Comparison of ENCODE assay signal across 9 cellular contexts in the genomic region with DNA sequence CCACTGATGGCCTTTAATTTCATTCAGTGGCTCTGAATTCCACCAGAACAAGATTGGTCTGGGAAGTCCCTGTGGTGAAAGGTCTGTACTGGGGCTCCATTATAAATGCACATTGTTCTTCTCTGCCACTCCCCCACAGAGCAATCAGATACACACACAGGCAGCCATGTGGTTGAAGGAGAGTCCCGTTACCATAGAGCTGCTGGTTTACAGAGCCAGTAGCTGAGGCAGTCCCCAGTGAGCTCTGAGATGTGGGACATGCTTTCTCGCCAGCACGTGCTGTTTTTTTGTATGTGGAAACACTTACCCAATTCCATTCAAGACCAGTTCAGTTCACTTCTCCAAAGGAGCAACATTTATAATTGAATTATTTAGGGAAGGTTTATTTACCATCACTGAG.
DNase-seq lines count a peak whose midpoint lies in the region; ATAC-seq and TF ChIP-seq lines count a peak whose summit lies in the region.
"Had no signal": no experiment of that assay in that cellular context is flagged by ENCODE, and none has a peak within 500 bp of the region (broad histone marks: within the 10 kb centered on the region; RNA-seq: fewer than 3 reads in every experiment).

No MANE protein-coding gene starts in this region.

- H3K9ac ChIP-seq in neural progenitor cell, result no peak overlapping the region

- H3F3A ChIP-seq in neural progenitor cell (ENCODE audit: low read depth), result peaks cover 8% of the 10 kb centered on the region

- H3K36me3 Mint-ChIP-seq in neural progenitor cell, result no peaks in the 10 kb centered on the region
- no peaks in the 10 kb centered on the region for H3K36me3 Mint-ChIP-seq in T-helper 17 cell (ENCODE audit: low read depth)

- peak; percentile 16 for DNase-seq in NCI-H1092 treated with DMSO at 0.1 percent for 48 hours (lab: John Stamatoyannopoulos, UW)
- DNase-seq in NCI-H1092 (lab: John Stamatoyannopoulos, UW), result no peak
- DNase-seq in NCI-H774 (lab: John Stamatoyannopoulos, UW), result peak; percentile 20
- peak; percentile 58 for DNase-seq in neural progenitor cell (ENCODE audit: low spot score)
- DNase-seq in T-helper 17 cell, result no peak
- DNase-seq in T-helper 9 cell, result no peak
- DNase-seq in GM03348 (ENCODE audit: low spot score), result no peak
- DNase-seq: aorta had no signal

- H3K27me3 Mint-ChIP-seq in neural progenitor cell (ENCODE audit: insufficient read depth, low read depth) (peaks cover 9% of the 10 kb centered on the region), T-helper 17 cell (no peaks in the 10 kb centered on the region)

- no peak overlapping the region for H2AFZ ChIP-seq in neural progenitor cell (replicated peaks)

- no peak overlapping the region for H3K4me3 Mint-ChIP-seq in neural progenitor cell
- H3K4me3 Mint-ChIP-seq in T-helper 17 cell, result no peak overlapping the region

- no peak overlapping the region for H3K27ac ChIP-seq in neural progenitor cell

- no peaks in the 10 kb centered on the region for H3K36me3 ChIP-seq in neural progenitor cell

- peak overlapping the region; percentile 11 for H3K4me2 ChIP-seq in neural progenitor cell

- no peaks in the 10 kb centered on the region for H3K9me3 Mint-ChIP-seq in neural progenitor cell

- no peaks in the 10 kb centered on the region for H3K79me2 ChIP-seq in neural progenitor cell (ENCODE audit: low read depth)

- H3K4me1 Mint-ChIP-seq in neural progenitor cell (peaks cover 40% of the 10 kb centered on the region), T-helper 17 cell (no peaks in the 10 kb centered on the region)

- H3K4me1 ChIP-seq in neural progenitor cell, result peaks cover 24% of the 10 kb centered on the region

- H3K27ac Mint-ChIP-seq in neural progenitor cell (peak overlapping the region; percentile 77), T-helper 17 cell (no peak overlapping the region)

- H3K9me3 ChIP-seq in neural progenitor cell (ENCODE audit: low read depth) (no peaks in the 10 kb centered on the region), T-helper 17 cell (ENCODE audit: control insufficient read depth, low read length, poor library complexity, severe bottlenecking) (no peaks in the 10 kb centered on the region)

- ATAC-seq in HG02678 (IDR thresholded peaks at IDR 0.05; ENCODE audit: unreplicated experiment) (peak; percentile 92), T-helper 17 cell (no peak)

- H3K27me3 ChIP-seq in neural progenitor cell, result no peaks in the 10 kb centered on the region

- H4K20me1 ChIP-seq in neural progenitor cell (ENCODE audit: low read depth), result no peaks in the 10 kb centered on the region

- no peak for TF ChIP-seq CTCF in neural progenitor cell (IDR thresholded peaks at IDR 0.05)

- H3K4me3 ChIP-seq in neural progenitor cell, result no peak overlapping the region

Comparison
In these comparisons a context has a peak if more than half of its experiments do, and no peak if none do; other contexts are left out.
1. DNase-seq: peak in NCI-H1092 treated with DMSO at 0.1 percent for 48 hours (single experiment), NCI-H774 (single experiment) and neural progenitor cell (single experiment); none in NCI-H1092 (single experiment), T-helper 17 cell (0 of 3), T-helper 9 cell (single experiment) and GM03348 (single experiment).